In genomic region chr5:67831081-67831480, GRCh38 we compare ENCODE assay signal across 12 cellular contexts.
"Had no signal": no experiment of that assay in that cellular context is flagged by ENCODE, and none has a peak within 500 bp of the region (broad histone marks: within the 10 kb centered on the region; RNA-seq: fewer than 3 reads in every experiment).

No MANE protein-coding gene starts in this region.

- H3K4me1 ChIP-seq: right atrium auricular region, vagina had no signal

- H3K36me3 ChIP-seq: esophagus muscularis mucosa, gastroesophageal sphincter, heart left ventricle, right atrium auricular region, vagina, WERI-Rb-1 had no signal

- H3K27ac ChIP-seq: esophagus muscularis mucosa, heart left ventricle, right atrium auricular region, vagina, WERI-Rb-1 had no signal

- H3K27me3 ChIP-seq: esophagus muscularis mucosa, gastroesophageal sphincter, heart left ventricle, right atrium auricular region, vagina had no signal

- H3K4me3 ChIP-seq: esophagus muscularis mucosa, gastroesophageal sphincter, heart left ventricle, right atrium auricular region, vagina had no signal

- DNase-seq: activated CD4-positive, alpha-beta T cell treated with anti-CD3 and anti-CD28 coated beads, Interleukin-2, amount 50 U/mL, for 48 hours; activated gamma-delta T cell; effector CD4-positive, alpha-beta T cell; heart left ventricle; immature natural killer cell; naive thymus-derived CD4-positive, alpha-beta T cell; trophoblast cell; WERI-Rb-1 had no signal
